Comparison of ENCODE assay signal across 28 cellular contexts in genomic region chr19:17607936-17608335, GRCh38.
"Had no signal": no experiment of that assay in that cellular context is flagged by ENCODE, and none has a peak within 500 bp of the region (broad histone marks: within the 10 kb centered on the region; RNA-seq: fewer than 3 reads in every experiment).

No MANE protein-coding gene starts in this region.

- H3K9me3 Mint-ChIP-seq: activated naive CD4-positive, alpha-beta T cell treated with anti-CD3 and anti-CD28 coated beads, Interleukin-2, amount 10 ng/mL, durations not matched to agents 7 days and 5 days; activated T-cell treated with anti-CD3 and anti-CD28 coated beads, Interleukin-2, amount 50 U/mL, for 24 hours had no signal

- H3K4me3 ChIP-seq: ascending aorta, breast epithelium, MG63, SJCRH30, SK-N-MC had no signal

- H3K27me3 ChIP-seq: ascending aorta, breast epithelium, SJCRH30 had no signal

- H3K27ac Mint-ChIP-seq: activated CD4-positive, alpha-beta T cell treated with anti-CD3 and anti-CD28 coated beads, Interleukin-2, amount 10 ng/mL, durations not matched to agents 7 days and 5 days; activated CD8-positive, alpha-beta T cell treated with anti-CD3 and anti-CD28 coated beads, Interleukin-2, amount 10 ng/mL, durations not matched to agents 7 days and 5 days; activated naive CD4-positive, alpha-beta T cell treated with anti-CD3 and anti-CD28 coated beads, Interleukin-2, amount 10 ng/mL, durations not matched to agents 7 days and 5 days; activated naive CD8-positive, alpha-beta T cell treated with anti-CD3 and anti-CD28 coated beads for 36 hours; activated T-cell treated with anti-CD3 and anti-CD28 coated beads, Interleukin-2, amount 50 U/mL, for 24 hours had no signal

- H3K36me3 ChIP-seq: ascending aorta, breast epithelium, MG63, SJCRH30 had no signal

- H3K36me3 Mint-ChIP-seq: activated naive CD4-positive, alpha-beta T cell treated with anti-CD3 and anti-CD28 coated beads, Interleukin-2, amount 10 ng/mL, durations not matched to agents 7 days and 5 days; activated naive CD8-positive, alpha-beta T cell treated with anti-CD3 and anti-CD28 coated beads for 36 hours had no signal

- H3K27ac ChIP-seq: ascending aorta, breast epithelium, SJCRH30, SK-N-MC, WERI-Rb-1 had no signal

- H3K4me3 Mint-ChIP-seq: activated CD4-positive, alpha-beta T cell treated with anti-CD3 and anti-CD28 coated beads, Interleukin-2, amount 10 ng/mL, durations not matched to agents 7 days and 5 days; activated CD8-positive, alpha-beta T cell treated with anti-CD3 and anti-CD28 coated beads, Interleukin-2, amount 10 ng/mL, durations not matched to agents 7 days and 5 days; activated naive CD4-positive, alpha-beta T cell treated with anti-CD3 and anti-CD28 coated beads, Interleukin-2, amount 10 ng/mL, durations not matched to agents 7 days and 5 days; activated naive CD8-positive, alpha-beta T cell treated with anti-CD3 and anti-CD28 coated beads for 36 hours; activated T-cell treated with anti-CD3 and anti-CD28 coated beads, Interleukin-2, amount 50 U/mL, for 24 hours had no signal

- DNase-seq: activated CD4-positive, alpha-beta T cell treated with anti-CD3 and anti-CD28 coated beads for 1 hour; activated CD4-positive, alpha-beta T cell treated with anti-CD3 and anti-CD28 coated beads, Interleukin-2, amount 10 ng/mL, durations not matched to agents 7 days and 5 days; activated CD4-positive, alpha-beta T cell treated with anti-CD3 and anti-CD28 coated beads, Interleukin-2, amount 50 U/mL, for 48 hours; activated CD4-positive, CD25-positive, alpha-beta regulatory T cell; activated CD8-positive, alpha-beta T cell treated with anti-CD3 and anti-CD28 coated beads, Interleukin-2, amount 10 ng/mL, durations not matched to agents 7 days and 5 days; activated naive CD4-positive, alpha-beta T cell treated with anti-CD3 and anti-CD28 coated beads, Interleukin-2, amount 10 ng/mL, durations not matched to agents 7 days and 5 days; activated naive CD8-positive, alpha-beta T cell treated with anti-CD3 and anti-CD28 coated beads for 36 hours; activated T-cell treated with anti-CD3 and anti-CD28 coated beads, Interleukin-2, amount 50 U/mL, for 24 hours; amygdala; IMR-90; Kasumi-1; KG1; MG63; NCI-H1048; NCI-H1105 treated with DMSO at 0.1 percent for 48 hours; NCI-H1436 treated with DMSO at 0.1 percent for 48 hours; NCI-H1694 treated with DMSO at 0.1 percent for 48 hours; NCI-H2029; NCI-H345; NCI-H524 treated with DMSO at 0.1 percent for 48 hours; SHP77; SJCRH30; T1000; WERI-Rb-1 had no signal

- ATAC-seq: activated CD8-positive, alpha-beta T cell treated with anti-CD3 and anti-CD28 coated beads, Interleukin-2, amount 10 ng/mL, durations not matched to agents 7 days and 5 days; Panc1 had no signal
